In genomic region chr19:16540948-16541347, GRCh38 we compare ENCODE assay signal across 9 cellular contexts. TPM values are rescaled to one million over a fixed set of nuclear protein-coding genes. Genes with fewer than 3 reads are reported as not detected.
A peak's percentile ranks its signal among the peaks of the same experiment; 100 is the strongest.
DNase-seq lines count a peak whose midpoint lies in the region; ATAC-seq, FAIRE-seq and TF ChIP-seq lines count a peak whose summit lies in the region.
"Had no signal": no experiment of that assay in that cellular context is flagged by ENCODE, and none has a peak within 500 bp of the region (broad histone marks: within the 10 kb centered on the region; RNA-seq: fewer than 3 reads in every experiment).

No MANE protein-coding gene starts in this region.

- in situ Hi-C loops in Panc1 (cut with HindIII; ENCODE audit: low pct_unique_long_range_greater_than_20kb, low sequenced_read_pairs): no loop called here

- ATAC-seq in Panc1: no peak

- TF ChIP-seq CTCF in Calu3 (IDR thresholded peaks at IDR 0.05; ENCODE audit: unreplicated experiment): no peak
- no peak for TF ChIP-seq CTCF in Panc1 (IDR thresholded peaks at IDR 0.05)
- TF ChIP-seq CTCF in esophagus muscularis mucosa (IDR thresholded peaks at IDR 0.05): no peak
- TF ChIP-seq CTCF in parathyroid adenoma (IDR thresholded peaks at IDR 0.05): no peak

- POLR2A ChIA-PET in Panc1 (lab: Charles Lee): interaction anchor here (0.6 kb wide), 1 partner anchor 147 kb away, joined by 13 read pairs; no protein-coding TSS in a partner anchor

- H3K27ac Mint-ChIP-seq in Calu3 (ENCODE audit: unreplicated experiment): no peak overlapping the region

- peak overlapping the region; percentile 93 for H3K4me2 ChIP-seq in parathyroid adenoma (ENCODE audit: low read length)

- no peak for TF ChIP-seq EP300 in esophagus muscularis mucosa (IDR thresholded peaks at IDR 0.05)

- no peaks in the 10 kb centered on the region for H3K27me3 Mint-ChIP-seq in Calu3 (ENCODE audit: unreplicated experiment)

- no peak overlapping the region for H2AFZ ChIP-seq in parathyroid adenoma

- H3K27ac ChIP-seq in Panc1 (ENCODE audit: low read length) (peak overlapping the region; percentile 89), esophagus muscularis mucosa (replicated peaks in 1 of 4) (no peak overlapping the region), parathyroid adenoma (no peak overlapping the region)

- DNase-seq in Calu3: no peak
- no peak for DNase-seq in Panc1 (ENCODE audit: low read depth, low spot score)
- no peak for DNase-seq in esophagus muscularis mucosa (ENCODE audit: extremely low spot score)
- DNase-seq in cortex of kidney (lab: John Stamatoyannopoulos, UW): no peak
- DNase-seq in NCI-H524 (lab: John Stamatoyannopoulos, UW): no peak
- no peak for DNase-seq in HTR-8/SVneo (ENCODE audit: insufficient read length, low spot score)
- DNase-seq in AML-193 (lab: John Stamatoyannopoulos, UW): no peak
- DNase-seq: amniotic stem cell had no signal

- H3K9me3 Mint-ChIP-seq in Calu3 (ENCODE audit: low read depth, unreplicated experiment): no peaks in the 10 kb centered on the region

- no peak overlapping the region for H3K9ac ChIP-seq in parathyroid adenoma

- no peak for TF ChIP-seq POLR2A in esophagus muscularis mucosa (IDR thresholded peaks at IDR 0.05; ENCODE audit: low read depth)

- CTCF ChIA-PET in Calu3 (lab: Charles Lee) (no interaction called here), Panc1 (lab: Charles Lee) (no interaction called here)

- no peaks in the 10 kb centered on the region for H3K9me3 ChIP-seq in Panc1 (ENCODE audit: control insufficient read depth, insufficient read depth, low read depth, low read length)
- H3K9me3 ChIP-seq in esophagus muscularis mucosa: no peaks in the 10 kb centered on the region
- H3K9me3 ChIP-seq in parathyroid adenoma (ENCODE audit: control insufficient read depth, low read length): no peaks in the 10 kb centered on the region

- H3K4me1 ChIP-seq in Panc1 (ENCODE audit: control insufficient read depth, insufficient read depth, low read length) (peaks cover 8% of the 10 kb centered on the region; the same call in 1 of the 2 replicates), esophagus muscularis mucosa (peaks cover 38 to 72% (median 63%) of the 10 kb centered on the region in 4 donors), parathyroid adenoma (peaks cover 3% of the 10 kb centered on the region)

- no peak for FAIRE-seq in HTR-8/SVneo (lab: Jason Lieb, UNC)

- 74% methylated on average over 12 of the region's 12 CpGs for WGBS in esophagus muscularis mucosa

- BruUV-seq in Calu3 (replicated peaks; lab: Mats Ljungman, UMichigan) (no TSS peak), Panc1 (replicated peaks; lab: Mats Ljungman, UMichigan) (no TSS peak)

- H3K36me3 ChIP-seq in Panc1 (ENCODE audit: control insufficient read depth, insufficient read depth, low read length): peaks cover 4% of the 10 kb centered on the region
- H3K36me3 ChIP-seq in esophagus muscularis mucosa: peaks cover 0 to 42% (median 34%) of the 10 kb centered on the region in 4 donors
- no peaks in the 10 kb centered on the region for H3K36me3 ChIP-seq in parathyroid adenoma (ENCODE audit: control insufficient read depth, insufficient read depth, low read length)

- peak overlapping the region; percentile 81 for H3K4me3 Mint-ChIP-seq in Calu3 (ENCODE audit: low read depth, unreplicated experiment)

- intact Hi-C loops in Calu3 (cut with micrococcal nuclease; ENCODE audit: unreplicated experiment): no loop called here
- intact Hi-C loops in Panc1 (cut with micrococcal nuclease; ENCODE audit: unreplicated experiment): no loop called here
- intact Hi-C loops in esophagus muscularis mucosa (cut with DNase I): no loop called here

- H3K79me2 ChIP-seq in parathyroid adenoma: peaks cover 55% of the 10 kb centered on the region

- no peaks in the 10 kb centered on the region for H3K4me1 Mint-ChIP-seq in Calu3 (ENCODE audit: low read depth, unreplicated experiment)

- H3K4me3 ChIP-seq in Panc1 (ENCODE audit: low read depth in 2 of 2, low read length in 2 of 2): peak overlapping the region; percentile 95 to 97
- peak overlapping the region; percentile 79 to 99 (median 86) for H3K4me3 ChIP-seq in esophagus muscularis mucosa
- no peak overlapping the region for H3K4me3 ChIP-seq in parathyroid adenoma (ENCODE audit: low read depth, low read length)

- peaks cover 69% of the 10 kb centered on the region for H3K36me3 Mint-ChIP-seq in Calu3 (ENCODE audit: insufficient read depth, unreplicated experiment)

- no peaks in the 10 kb centered on the region for H3K27me3 ChIP-seq in Panc1 (ENCODE audit: control insufficient read depth, insufficient read depth, low read length)
- no peaks in the 10 kb centered on the region for H3K27me3 ChIP-seq in esophagus muscularis mucosa
- no peaks in the 10 kb centered on the region for H3K27me3 ChIP-seq in parathyroid adenoma (ENCODE audit: control insufficient read depth, insufficient read depth, low read length)

RNA-seq across cellular contexts. Expression of gene CHERP, which starts 1.3 kb away (rescaled TPM):
- 49.3 and 49.8 TPM in 2 replicates for total RNA-seq in Calu3 (2022)
- 48.3 TPM for total RNA-seq in Panc1 (2021; ENCODE audit: unreplicated experiment)
- 49.8 TPM for polyA plus RNA-seq in Panc1 (2012; ENCODE audit: insufficient read length)
- total RNA-seq in esophagus muscularis mucosa: 10 to 100 TPM in 3 of 4 donors, 1 to 10 TPM in 1; 9.1 to 18.0 (median 12.9) TPM

RNA-seq across cellular contexts. Expression of gene SLC35E1, which starts 31.3 kb away (rescaled TPM):
- total RNA-seq in Calu3 (2022) (41.6 and 46.4 TPM in 2 replicates), Panc1 (2021; ENCODE audit: unreplicated experiment) (43.5 TPM), esophagus muscularis mucosa (10 to 100 TPM; 22.8 to 39.7 (median 34.0) TPM)
- 48.2 TPM for polyA plus RNA-seq in Panc1 (2012; ENCODE audit: insufficient read length)

RNA-seq across cellular contexts. Expression of gene C19orf44, which starts 44.8 kb away (rescaled TPM):
- total RNA-seq in Calu3 (2022) (4.5 and 4.8 TPM in 2 replicates), Panc1 (2021; ENCODE audit: unreplicated experiment) (4.4 TPM), esophagus muscularis mucosa (10 to 100 TPM in 1 of 4 donors, 1 to 10 TPM in 3; 7.0 to 10.4 (median 8.5) TPM)
- 6.0 TPM for polyA plus RNA-seq in Panc1 (2012; ENCODE audit: insufficient read length)

RNA-seq across cellular contexts. Expression of gene CALR3, which starts 45.0 kb away (rescaled TPM):
- total RNA-seq in Calu3 (2022) (not detected in 2 replicates), Panc1 (2021; ENCODE audit: unreplicated experiment) (not detected), esophagus muscularis mucosa (not detected)
- not detected for polyA plus RNA-seq in Panc1 (2012; ENCODE audit: insufficient read length)
